Comparison of ENCODE assay signal across 17 cellular contexts in the genomic region with DNA sequence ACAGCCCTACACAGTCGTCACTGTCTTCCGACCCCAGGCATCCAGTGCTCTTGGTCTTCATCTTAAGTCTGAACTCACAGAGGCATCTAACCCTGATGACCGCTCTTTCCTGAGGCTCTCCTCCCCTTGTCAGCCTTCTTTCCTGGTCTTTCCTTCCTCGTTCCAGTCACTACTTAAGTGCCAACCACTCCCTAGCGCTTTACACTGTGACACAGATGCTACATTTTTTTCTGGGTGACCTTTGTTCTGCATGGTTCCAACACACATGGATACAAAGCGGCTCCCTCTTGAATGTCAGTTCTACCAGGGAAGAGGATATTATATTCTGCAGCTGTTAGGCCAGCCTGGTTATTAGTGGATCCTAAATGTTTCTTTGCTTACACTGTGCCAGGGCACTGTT. TPM values are rescaled to one million over a fixed set of nuclear protein-coding genes. Genes with fewer than 3 reads are reported as not detected.
DNase-seq lines count a peak whose midpoint lies in the region; ATAC-seq and TF ChIP-seq lines count a peak whose summit lies in the region.
"Had no signal": no experiment of that assay in that cellular context is flagged by ENCODE, and none has a peak within 500 bp of the region (broad histone marks: within the 10 kb centered on the region; RNA-seq: fewer than 3 reads in every experiment).

No MANE protein-coding gene starts in this region.

- no peak overlapping the region for H3K4me3 Mint-ChIP-seq in activated naive CD4-positive, alpha-beta T cell treated with anti-CD3 and anti-CD28 coated beads, Interleukin-2, amount 10 ng/mL, durations not matched to agents 7 days and 5 days
- no peak overlapping the region for H3K4me3 Mint-ChIP-seq in chondrocyte (ENCODE audit: unreplicated experiment)

- H3K36me3 ChIP-seq in lung (ENCODE audit: control insufficient read depth in 2 of 2, insufficient read depth in 2 of 2, low read length in 2 of 2), result peaks cover 19 to 22% of the 10 kb centered on the region in 2 donors
- H3K36me3 ChIP-seq in subcutaneous abdominal adipose tissue (ENCODE audit: control insufficient read depth in 5 of 5, insufficient read depth in 5 of 5, low read length in 5 of 5), result peaks cover 27 to 81% (median 56%) of the 10 kb centered on the region in 5 donors
- peaks cover 32% of the 10 kb centered on the region for H3K36me3 ChIP-seq in H7 (replicated peaks; ENCODE audit: control insufficient read depth, insufficient read depth, low read length)

- ATAC-seq in lung (ENCODE audit: insufficient read depth, low FRiP score) (peak; percentile 75), GM21825 (IDR thresholded peaks at IDR 0.05; ENCODE audit: unreplicated experiment) (no peak)
- ATAC-seq: sciatic nerve had no signal

- no peak overlapping the region for H3K4me3 ChIP-seq in lung
- H3K4me3 ChIP-seq in subcutaneous abdominal adipose tissue (ENCODE audit: low read depth in 1 of 5, low read length in 5 of 5), result peak overlapping the region in 1 of 5 donors; percentile 24
- H3K4me3 ChIP-seq in H7 (ENCODE audit: insufficient read depth, low read depth, low read length), result no peak overlapping the region
- H3K4me3 ChIP-seq: SJCRH30, tibial nerve had no signal

- peak overlapping the region; percentile 80 for H3K27ac Mint-ChIP-seq in activated naive CD4-positive, alpha-beta T cell treated with anti-CD3 and anti-CD28 coated beads, Interleukin-2, amount 10 ng/mL, durations not matched to agents 7 days and 5 days
- peak overlapping the region; percentile 76 for H3K27ac Mint-ChIP-seq in chondrocyte (ENCODE audit: unreplicated experiment)

- no peaks in the 10 kb centered on the region for H3K27me3 Mint-ChIP-seq in activated naive CD4-positive, alpha-beta T cell treated with anti-CD3 and anti-CD28 coated beads, Interleukin-2, amount 10 ng/mL, durations not matched to agents 7 days and 5 days
- H3K27me3 Mint-ChIP-seq in chondrocyte (ENCODE audit: low read depth), result no peaks in the 10 kb centered on the region

- no peak for TF ChIP-seq CTCF in chondrocyte (IDR thresholded peaks at IDR 0.05)
- no peak for TF ChIP-seq CTCF in lung (IDR thresholded peaks at IDR 0.05; ENCODE audit: control extremely low read depth, extremely low read depth)

- H3K9me3 Mint-ChIP-seq in activated naive CD4-positive, alpha-beta T cell treated with anti-CD3 and anti-CD28 coated beads, Interleukin-2, amount 10 ng/mL, durations not matched to agents 7 days and 5 days, result no peaks in the 10 kb centered on the region
- no peaks in the 10 kb centered on the region for H3K9me3 Mint-ChIP-seq in chondrocyte (ENCODE audit: low read depth)

- no peak for DNase-seq in activated naive CD4-positive, alpha-beta T cell treated with anti-CD3 and anti-CD28 coated beads, Interleukin-2, amount 10 ng/mL, durations not matched to agents 7 days and 5 days
- no peak for DNase-seq in activated naive CD4-positive, alpha-beta T cell treated with Interleukin-2 at 50 U/mL for 16 hours
- DNase-seq in chondrocyte (ENCODE audit: low spot score) (no peak), lung (ENCODE audit: low spot score) (peak; percentile 48), cerebellar cortex (ENCODE audit: low spot score) (no peak), H7 (no peak)
- DNase-seq: activated CD4-positive, CD25-positive, alpha-beta regulatory T cell; activated gamma-delta T cell treated with Interleukin-2 at 50 U/mL for 16 hours; DND-41; mesendoderm; NCI-H1417 treated with DMSO at 0.1 percent for 48 hours; NCI-H82; SJCRH30 had no signal

- H3K9me3 ChIP-seq in lung (ENCODE audit: control insufficient read depth in 2 of 2, insufficient read depth in 1 of 2, low read length in 1 of 2), result no peaks in the 10 kb centered on the region
- H3K9me3 ChIP-seq in subcutaneous abdominal adipose tissue (ENCODE audit: control insufficient read depth in 5 of 5, low read length in 5 of 5), result no peaks in the 10 kb centered on the region
- H3K9me3 ChIP-seq: SJCRH30, tibial nerve had no signal

- H3K27ac ChIP-seq in lung (ENCODE audit: low read depth in 1 of 2, low read length in 1 of 2) (peak overlapping the region in 1 of 2 donors; percentile 85), subcutaneous abdominal adipose tissue (ENCODE audit: low read depth, low read length) (peak overlapping the region; percentile 62)
- H3K27ac ChIP-seq: SJCRH30 had no signal

- peaks cover 6 to 23% of the 10 kb centered on the region in 2 donors for H3K4me1 ChIP-seq in lung (ENCODE audit: control insufficient read depth in 2 of 2, insufficient read depth in 2 of 2, low read length in 2 of 2)
- peaks cover 3 to 65% (median 57%) of the 10 kb centered on the region in 5 donors for H3K4me1 ChIP-seq in subcutaneous abdominal adipose tissue (ENCODE audit: control insufficient read depth in 5 of 5, insufficient read depth in 5 of 5, low read length in 5 of 5)
- H3K4me1 ChIP-seq: SJCRH30 had no signal

- H3K9ac ChIP-seq in subcutaneous abdominal adipose tissue (ENCODE audit: low read length in 5 of 5), result peak overlapping the region in 2 of 5 donors; percentile 7 to 20

- H3K4me1 Mint-ChIP-seq in activated naive CD4-positive, alpha-beta T cell treated with anti-CD3 and anti-CD28 coated beads, Interleukin-2, amount 10 ng/mL, durations not matched to agents 7 days and 5 days, result peaks cover 47% of the 10 kb centered on the region
- peaks cover 58% of the 10 kb centered on the region for H3K4me1 Mint-ChIP-seq in chondrocyte (ENCODE audit: low read depth)

- peaks cover 60% of the 10 kb centered on the region for H3K36me3 Mint-ChIP-seq in activated naive CD4-positive, alpha-beta T cell treated with anti-CD3 and anti-CD28 coated beads, Interleukin-2, amount 10 ng/mL, durations not matched to agents 7 days and 5 days
- H3K36me3 Mint-ChIP-seq in chondrocyte (ENCODE audit: low read depth), result peaks cover 41% of the 10 kb centered on the region

- no peaks in the 10 kb centered on the region for H3K27me3 ChIP-seq in lung (ENCODE audit: control insufficient read depth, insufficient read depth)
- no peaks in the 10 kb centered on the region for H3K27me3 ChIP-seq in subcutaneous abdominal adipose tissue (ENCODE audit: control insufficient read depth in 5 of 5, insufficient read depth in 4 of 5, low read length in 5 of 5)
- H3K27me3 ChIP-seq in H7 (ENCODE audit: control insufficient read depth, insufficient read depth, low read length), result no peaks in the 10 kb centered on the region
- H3K27me3 ChIP-seq: SJCRH30, tibial nerve had no signal

- 75 to 82% methylated on average over 6 of the region's 6 CpGs for WGBS in lung, 2 donors

- CTCF ChIA-PET in activated naive CD4-positive, alpha-beta T cell treated with anti-CD3 and anti-CD28 coated beads, Interleukin-2, amount 10 ng/mL, durations not matched to agents 7 days and 5 days (lab: Charles Lee), result no interaction called here

RNA-seq across cellular contexts. Expression of gene YWHAG, which starts 12.7 kb away (rescaled TPM):
- total RNA-seq in chondrocyte (195 to 208 TPM (median 205 TPM) in 3 replicates), lung (100 to 1,000 TPM in 1 of 2 donors, 10 to 100 TPM in 1; 74.4 to 123 TPM)
- polyA plus RNA-seq in lung, result 10 to 100 TPM; 34.3 to 91.4 TPM
- total RNA-seq in H7 (2014; rRNA removed; shearing (Covaris generic)), result 83.2 and 91.8 TPM in 2 replicates

RNA-seq across cellular contexts. Expression of gene HSPB1, which starts 43.6 kb away (rescaled TPM):
- total RNA-seq in chondrocyte (1,313 to 1,335 TPM (median 1,322 TPM) in 3 replicates), lung (100 to 1,000 TPM in 1 of 2 donors, 10 to 100 TPM in 1; 89.6 to 529 TPM)
- polyA plus RNA-seq in lung, result 100 to 1,000 TPM; 336 to 376 TPM
- 62.3 and 80.7 TPM in 2 replicates for total RNA-seq in H7 (2014; rRNA removed; shearing (Covaris generic))
